ENCODE assay signal across 32 cellular contexts in genomic region chr4:141210168-141210567, GRCh38.
"Had no signal": no experiment of that assay in that cellular context is flagged by ENCODE, and none has a peak within 500 bp of the region (broad histone marks: within the 10 kb centered on the region; RNA-seq: fewer than 3 reads in every experiment).

No MANE protein-coding gene starts in this region.

- H3K27ac ChIP-seq: adrenal gland, body of pancreas, KMS-11, PC-9, WERI-Rb-1 had no signal

- H3K9me3 ChIP-seq: adrenal gland, body of pancreas had no signal

- H3K4me3 ChIP-seq: adrenal gland, body of pancreas, PC-9 had no signal

- H3K36me3 ChIP-seq: adrenal gland, WERI-Rb-1 had no signal

- H3K27me3 ChIP-seq: adrenal gland, body of pancreas had no signal

- DNase-seq: activated CD4-positive, alpha-beta T cell treated with anti-CD3 and anti-CD28 coated beads for 1 hour; activated CD4-positive, alpha-beta T cell treated with anti-CD3 and anti-CD28 coated beads, Interleukin-2, amount 10 ng/mL, durations not matched to agents 7 days and 5 days; activated CD4-positive, alpha-beta T cell treated with anti-CD3 and anti-CD28 coated beads, Interleukin-2, amount 50 U/mL, for 48 hours; activated CD4-positive, CD25-positive, alpha-beta regulatory T cell; activated CD8-positive, alpha-beta T cell treated with anti-CD3 and anti-CD28 coated beads, Interleukin-2, amount 10 ng/mL, durations not matched to agents 7 days and 5 days; activated gamma-delta T cell treated with Interleukin-2 at 50 U/mL for 16 hours; activated naive CD4-positive, alpha-beta T cell treated with anti-CD3 and anti-CD28 coated beads for 36 hours; activated T-cell treated with anti-CD3 and anti-CD28 coated beads, Interleukin-2, amount 50 U/mL, for 4 hours; adrenal gland; body of pancreas; caudate nucleus; cerebellar nuclear complex; NCI-H1092 treated with DMSO at 0.1 percent for 48 hours; NCI-H1417; NCI-H146; NCI-H187 treated with DMSO at 0.1 percent for 48 hours; NCI-H2107; NCI-H226; NCI-H446 treated with DMSO at 0.1 percent for 48 hours; NCI-H524; NCI-H69; NCI-H82; NK-92 treated with Interleukin-12 subunit alpha and Interleukin-12 subunit beta, amount 100 ng/mL, for 24 hours; PC-9; Right ventricle myocardium superior; SW 1271; T-helper 1 cell; T-helper 2 cell; T-helper 9 cell; WERI-Rb-1 had no signal

- H3K4me1 ChIP-seq: adrenal gland, body of pancreas had no signal

- ATAC-seq: activated CD8-positive, alpha-beta T cell treated with anti-CD3 and anti-CD28 coated beads, Interleukin-2, amount 10 ng/mL, durations not matched to agents 7 days and 5 days; activated naive CD4-positive, alpha-beta T cell treated with anti-CD3 and anti-CD28 coated beads, Interleukin-2, amount 50 U/mL, for 72 hours; activated T-cell treated with anti-CD3 and anti-CD28 coated beads, Interleukin-2, amount 50 U/mL, for 4 hours; body of pancreas had no signal
